Comparison of ENCODE assay signal across 9 cellular contexts in the genomic region with DNA sequence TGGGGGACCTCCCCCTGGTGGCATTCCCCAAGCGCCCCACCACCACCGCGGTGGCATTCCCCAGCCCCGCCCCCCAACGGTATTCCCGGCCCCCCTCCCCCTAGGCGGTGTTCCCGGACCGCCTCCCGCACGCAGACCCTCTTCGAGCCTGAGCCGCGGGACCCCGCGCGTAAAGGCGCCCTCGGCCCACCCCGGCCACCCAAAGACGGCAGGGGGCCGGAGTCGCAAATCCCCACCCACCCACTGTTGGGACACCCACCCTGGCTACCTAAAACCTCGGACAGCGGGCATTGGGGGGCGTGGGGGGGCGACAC. TPM values are rescaled to one million over a fixed set of nuclear protein-coding genes. Genes with fewer than 3 reads are reported as not detected.
DNase-seq lines count a peak whose midpoint lies in the region; ATAC-seq and TF ChIP-seq lines count a peak whose summit lies in the region.
"Had no signal": no experiment of that assay in that cellular context is flagged by ENCODE, and none has a peak within 500 bp of the region (broad histone marks: within the 10 kb centered on the region; RNA-seq: fewer than 3 reads in every experiment).

No MANE protein-coding gene starts in this region.

- H3K23ac ChIP-seq in trophoblast cell (ENCODE audit: low read length) = no peak overlapping the region

- H3K9me3 ChIP-seq in DOHH2 (ENCODE audit: control insufficient read depth, insufficient read depth, low read length) = no peaks in the 10 kb centered on the region
- H3K9me3 ChIP-seq in T-helper 17 cell (ENCODE audit: control insufficient read depth, low read length, poor library complexity, severe bottlenecking) = no peaks in the 10 kb centered on the region
- H3K9me3 ChIP-seq in trophoblast cell (ENCODE audit: insufficient read depth, low read depth, low read length) = no peaks in the 10 kb centered on the region

- no peak for DNase-seq in T-helper 17 cell
- no peak for DNase-seq in fibroblast of pulmonary artery (ENCODE audit: low read depth)
- DNase-seq in trophoblast cell = no peak
- DNase-seq in NCI-H2081 treated with DMSO at 0.1 percent for 48 hours (lab: John Stamatoyannopoulos, UW) = no peak
- DNase-seq in pons (ENCODE audit: low spot score) = no peak
- DNase-seq: NK-92 treated with Interleukin-12 subunit alpha and Interleukin-12 subunit beta, amount 100 ng/mL, for 24 hours had no signal

- TF ChIP-seq CTCF in DOHH2 (IDR thresholded peaks at IDR 0.05; ENCODE audit: low read depth, low read length, poor library complexity, severe bottlenecking) = no peak
- TF ChIP-seq CTCF in fibroblast of pulmonary artery (IDR thresholded peaks at IDR 0.05; ENCODE audit: low read length, missing control alignments) = no peak

- peak overlapping the region; percentile 56; the same call in 1 of the 2 replicates for H3K4me2 ChIP-seq in DOHH2 (ENCODE audit: low read length)
- peak overlapping the region; percentile 76 for H3K4me2 ChIP-seq in trophoblast cell (ENCODE audit: low read length)

- peak overlapping the region; percentile 22 for H3K14ac ChIP-seq in trophoblast cell (ENCODE audit: low read length)

- H4K20me1 ChIP-seq in DOHH2 (ENCODE audit: control insufficient read depth, insufficient read depth, low read depth, low read length) = no peaks in the 10 kb centered on the region

- H3K4me3 ChIP-seq in DOHH2 (ENCODE audit: low read length) = no peak overlapping the region; the same call in 1 of the 2 replicates
- H3K4me3 ChIP-seq in fibroblast of pulmonary artery (replicated peaks; ENCODE audit: low read depth, low read length) = peak overlapping the region; percentile 52
- peak overlapping the region; percentile 47 for H3K4me3 ChIP-seq in trophoblast cell (ENCODE audit: low read depth, low read length)

- H2AK5ac ChIP-seq in trophoblast cell (ENCODE audit: low read length) = peak overlapping the region; percentile 1

- H3K27ac Mint-ChIP-seq in T-helper 17 cell = no peak overlapping the region

- no peaks in the 10 kb centered on the region for H3K9me2 ChIP-seq in DOHH2 (replicated peaks; ENCODE audit: control insufficient read depth, low read length)

- WGBS in trophoblast cell (ENCODE audit: extremely low coverage, insufficient coverage, insufficient read length) = no CpG with 5 or more reads among the region's 27 CpGs

- H3K4me3 Mint-ChIP-seq in T-helper 17 cell = peak overlapping the region; percentile 79

- H2AFZ ChIP-seq in trophoblast cell (ENCODE audit: insufficient read depth, low read length, poor library complexity) = peak overlapping the region; percentile 8

- peaks cover 13% of the 10 kb centered on the region for H3K79me1 ChIP-seq in trophoblast cell (ENCODE audit: low read length)

- peaks cover 6% of the 10 kb centered on the region for H3K4me1 Mint-ChIP-seq in T-helper 17 cell

- H2BK5ac ChIP-seq in trophoblast cell (ENCODE audit: low read depth, low read length, poor library complexity) = peak overlapping the region; percentile 25

- H3K9ac ChIP-seq in trophoblast cell (ENCODE audit: low read length) = no peak overlapping the region

- no peaks in the 10 kb centered on the region for H3K36me3 ChIP-seq in DOHH2 (ENCODE audit: control insufficient read depth, low read length)
- no peaks in the 10 kb centered on the region for H3K36me3 ChIP-seq in trophoblast cell (ENCODE audit: control insufficient read depth in 1 of 2, insufficient read depth in 2 of 2, low read length in 2 of 2)

- H3K27ac ChIP-seq in DOHH2 (ENCODE audit: low read depth, low read length) = no peak overlapping the region
- H3K27ac ChIP-seq in trophoblast cell (ENCODE audit: low read depth, low read length) = no peak overlapping the region

- H3F3A ChIP-seq in DOHH2 (ENCODE audit: control insufficient read depth, insufficient read depth) = no peaks in the 10 kb centered on the region

- H4K91ac ChIP-seq in trophoblast cell (ENCODE audit: low read depth, low read length) = peak overlapping the region; percentile 89

- peak overlapping the region; percentile 19 for H2BK12ac ChIP-seq in trophoblast cell (ENCODE audit: low read length)

- H3K79me2 ChIP-seq in DOHH2 (ENCODE audit: control insufficient read depth, low read length) (no peaks in the 10 kb centered on the region), trophoblast cell (ENCODE audit: control insufficient read depth, insufficient read depth, low read length, poor library complexity) (peaks cover 4% of the 10 kb centered on the region)

- no peak overlapping the region for H2BK120ac ChIP-seq in trophoblast cell (ENCODE audit: insufficient read depth, low read length, poor library complexity)

- peak overlapping the region; percentile 21 for H4K12ac ChIP-seq in trophoblast cell (ENCODE audit: low read depth, low read length)

- H3K4me1 ChIP-seq in DOHH2 (ENCODE audit: control insufficient read depth, low read length) (peaks cover 6% of the 10 kb centered on the region; the same call in 1 of the 2 replicates), trophoblast cell (ENCODE audit: control insufficient read depth in 1 of 2, insufficient read depth in 2 of 2, low read length in 2 of 2) (peaks cover 6 to 15% of the 10 kb centered on the region in 2 experiments)

- peaks cover 10% of the 10 kb centered on the region for H3K27me3 ChIP-seq in DOHH2 (ENCODE audit: control insufficient read depth, low read length)
- H3K27me3 ChIP-seq in trophoblast cell (ENCODE audit: insufficient read depth, low read length) = peaks cover 9% of the 10 kb centered on the region

- H3K27me3 Mint-ChIP-seq in T-helper 17 cell = peaks cover 33% of the 10 kb centered on the region

- peak overlapping the region; percentile 78 for H4K8ac ChIP-seq in trophoblast cell (ENCODE audit: low read depth, low read length)

- ATAC-seq in T-helper 17 cell (no peak), HG02588 (IDR thresholded peaks at IDR 0.05; ENCODE audit: unreplicated experiment) (no peak), GM21619 (IDR thresholded peaks at IDR 0.05; ENCODE audit: unreplicated experiment) (no peak)

- peak overlapping the region; percentile 31 for H3K18ac ChIP-seq in trophoblast cell (ENCODE audit: low read length)

- H3K36me3 Mint-ChIP-seq in T-helper 17 cell (ENCODE audit: low read depth) = no peaks in the 10 kb centered on the region

- peak overlapping the region; percentile 50 for H3K4ac ChIP-seq in trophoblast cell (ENCODE audit: low read depth, low read length)

RNA-seq across cellular contexts. Expression of gene OLFM2, which starts 22.4 kb away (rescaled TPM):
- 1 to 10 TPM; 3.1 to 3.9 TPM for total RNA-seq in T-helper 17 cell
- 14.6 and 15.9 TPM in 2 replicates for polyA plus RNA-seq in trophoblast cell (2013)
